Comparison of ENCODE assay signal across 20 cellular contexts in genomic region chr12:131801254-131801866, GRCh38. TPM values are rescaled to one million over a fixed set of nuclear protein-coding genes. Genes with fewer than 3 reads are reported as not detected.
A peak's percentile ranks its signal among the peaks of the same experiment; 100 is the strongest.
DNase-seq lines count a peak whose midpoint lies in the region; ATAC-seq, FAIRE-seq and TF ChIP-seq lines count a peak whose summit lies in the region.
"Had no signal": no experiment of that assay in that cellular context is flagged by ENCODE, and none has a peak within 500 bp of the region (broad histone marks: within the 10 kb centered on the region; RNA-seq: fewer than 3 reads in every experiment).

No MANE protein-coding gene starts in this region.

- no peak for TF ChIP-seq CTCF in K562 (IDR thresholded peaks at IDR 0.05 in 2 of 3, conservative IDR thresholded peaks at IDR 0.05 in 1 of 3; ENCODE audit: insufficient read depth in 2 of 3, low read depth in 1 of 3, low read length in 3 of 3)

- no peak for TF ChIP-seq RAD21 in K562 (CRISPR knock-in tag; conservative IDR thresholded peaks at IDR 0.05 in 1 of 2, IDR thresholded peaks at IDR 0.05 in 1 of 2)

- no peaks in the 10 kb centered on the region for H3K27me3 ChIP-seq in BLaER1 treated with 17β-estradiol and CSF1 and Interleukin-3, amounts not matched to agents 10 nM and 100 nM
- no peaks in the 10 kb centered on the region for H3K27me3 ChIP-seq in K562 (ENCODE audit: control insufficient read depth in 2 of 2, insufficient read depth in 2 of 2, low read length in 2 of 2)
- H3K27me3 ChIP-seq: BE2C had no signal

- peaks cover 4% of the 10 kb centered on the region for H3K9me1 ChIP-seq in K562 (ENCODE audit: control insufficient read depth, insufficient read depth, low read length)

- BruUV-seq in K562 (replicated peaks; lab: Mats Ljungman, UMichigan): no TSS peak

- in situ Hi-C loops in K562 (cut with MboI): no loop called here

- peak; percentile 13 for FAIRE-seq in HTR-8/SVneo (lab: Jason Lieb, UNC)
- no peak for FAIRE-seq in K562 (lab: Jason Lieb, UNC)
- FAIRE-seq: A204.1, GM12878, GM19239, H54 had no signal

- no peaks in the 10 kb centered on the region for H3K79me2 ChIP-seq in K562 (ENCODE audit: control insufficient read depth, insufficient read depth, low read length)

- no peak overlapping the region for H3K4me3 ChIP-seq in BLaER1 treated with 17β-estradiol and CSF1 and Interleukin-3, amounts not matched to agents 10 nM and 100 nM
- no peak overlapping the region for H3K4me3 ChIP-seq in K562
- H3K4me3 ChIP-seq: GM12878, GM23248 had no signal

- intact Hi-C loops in K562 (cut with micrococcal nuclease): no loop called here

- TF ChIP-seq POLR2A in K562 (conservative IDR thresholded peaks at IDR 0.05): no peak

- peaks cover 31 to 81% (median 76%) of the 10 kb centered on the region in 10 experiments for H3K4me1 ChIP-seq in BLaER1 treated with 17β-estradiol and CSF1 and Interleukin-3, amounts not matched to agents 10 nM and 100 nM
- peaks cover 3 to 7% of the 10 kb centered on the region in 2 experiments; a peak in 4 of 5 replicates for H3K4me1 ChIP-seq in K562 (replicated peaks in 1 of 2; ENCODE audit: control insufficient read depth in 2 of 2, insufficient read depth in 2 of 2, low read length in 2 of 2)
- H3K4me1 ChIP-seq: BE2C had no signal

- CTCF ChIA-PET in K562 (lab: Yijun Ruan, JAX; ENCODE audit: low intra/inter-chr PET ratio): no interaction called here

- H4K20me1 ChIP-seq in BLaER1 treated with 17β-estradiol and CSF1 and Interleukin-3, amounts not matched to agents 10 nM and 100 nM: peaks cover 0 to 42% (median 17%) of the 10 kb centered on the region in 11 experiments; a peak in 10 of 22 replicates
- no peaks in the 10 kb centered on the region for H4K20me1 ChIP-seq in K562 (replicated peaks; ENCODE audit: control insufficient read depth, insufficient read depth, low read length)

- peaks cover 0 to 6% (median 0%) of the 10 kb centered on the region in 11 experiments; a peak in 2 of 22 replicates for H3K9me3 ChIP-seq in BLaER1 treated with 17β-estradiol and CSF1 and Interleukin-3, amounts not matched to agents 10 nM and 100 nM (replicated peaks in 1 of 11)
- no peaks in the 10 kb centered on the region for H3K9me3 ChIP-seq in K562 (replicated peaks; ENCODE audit: control insufficient read depth, insufficient read depth, low read depth, low read length)
- H3K9me3 ChIP-seq: BE2C had no signal

- no peak overlapping the region for H2AFZ ChIP-seq in K562 (ENCODE audit: low read depth, low read length)
- H2AFZ ChIP-seq: GM23248 had no signal

- H3K4me2 ChIP-seq in BLaER1 treated with 17β-estradiol and CSF1 and Interleukin-3, amounts not matched to agents 10 nM and 100 nM: peak overlapping the region in 8 of 11 experiments; percentile 79 to 95 (median 92); a peak in 16 of 22 replicates
- H3K4me2 ChIP-seq in K562 (ENCODE audit: insufficient read depth, low read length): no peak overlapping the region
- H3K4me2 ChIP-seq: KMS-11 had no signal

- H3K36me3 ChIP-seq in BLaER1 treated with 17β-estradiol and CSF1 and Interleukin-3, amounts not matched to agents 10 nM and 100 nM: peaks cover 35 to 53% (median 46%) of the 10 kb centered on the region in 11 experiments
- peaks cover 54% of the 10 kb centered on the region for H3K36me3 ChIP-seq in K562 (ENCODE audit: control insufficient read depth, insufficient read depth, low read length)

- peak overlapping the region in 8 of 11 experiments; percentile 31 to 83 (median 69); a peak in 15 of 22 replicates for H3K27ac ChIP-seq in BLaER1 treated with 17β-estradiol and CSF1 and Interleukin-3, amounts not matched to agents 10 nM and 100 nM
- H3K27ac ChIP-seq in K562 (ENCODE audit: extremely low read depth, low read depth, low read length): no peak overlapping the region
- H3K27ac ChIP-seq: GM23248, HL-60, KMS-11 had no signal

- no peak for TF ChIP-seq EP300 in K562 (IDR thresholded peaks at IDR 0.05; ENCODE audit: low read length)

- POLR2A ChIA-PET in K562 (lab: Yijun Ruan, JAX): no interaction called here

- no peak for ATAC-seq in K562
- ATAC-seq in GM18502 (IDR thresholded peaks at IDR 0.05; ENCODE audit: poor library complexity, unreplicated experiment): no peak
- ATAC-seq: GM12878 had no signal

- no peak for DNase-seq in HTR-8/SVneo (ENCODE audit: insufficient read length, low spot score)
- no peak for DNase-seq in K562 (ENCODE audit: extremely low read depth in 1 of 4, low spot score in 3 of 4)
- no peak for DNase-seq in T1000 (lab: John Stamatoyannopoulos, UW)
- DNase-seq in retina: no peak
- DNase-seq: ACHN; BE2C; Calu3; CD4-positive, alpha-beta memory T cell; DND-41; EL; GM23248; HCEC 1CT had no signal

- H3K9ac ChIP-seq in BLaER1 treated with 17β-estradiol and CSF1 and Interleukin-3, amounts not matched to agents 10 nM and 100 nM: peak overlapping the region in 5 of 11 experiments; percentile 42 to 75 (median 56); a peak in 8 of 22 replicates
- H3K9ac ChIP-seq in K562 (ENCODE audit: insufficient read depth in 1 of 2, low read depth in 2 of 2, low read length in 2 of 2): no peak overlapping the region
- H3K9ac ChIP-seq: GM23248, KMS-11 had no signal

- 91% methylated on average over 19 of the region's 35 CpGs for WGBS in K562 (ENCODE audit: insufficient coverage, low coverage, missing lambda C conversion rate)

TF ChIP-seq in K562, 482 proteins besides CTCF, POLR2A, EP300 and RAD21 (continues in another document):
- TF ChIP-seq FIP1L1 (IDR thresholded peaks at IDR 0.05; ENCODE audit: low read depth, low read length, poor library complexity, severe bottlenecking) (peak; percentile 77), IRF1 (CRISPR knock-in tag; IDR thresholded peaks at IDR 0.05; ENCODE audit: borderline replicate concordance) (no peak), ZNF146 (CRISPR knock-in tag; IDR thresholded peaks at IDR 0.05; ENCODE audit: unreplicated experiment) (no peak), NCOA1 (IDR thresholded peaks at IDR 0.05; ENCODE audit: low read depth) (no peak), ZBTB9 (CRISPR knock-in tag; IDR thresholded peaks at IDR 0.05) (0 out of 2 replicates have a peak, but pooled peaks have one; percentile 59), ZNF583 (CRISPR knock-in tag; IDR thresholded peaks at IDR 0.05) (no peak)

RNA-seq across cellular contexts. Expression of gene MMP17, which starts 26.8 kb away (rescaled TPM):
- 65.7 and 167 TPM in 2 replicates for total RNA-seq in K562 (2011; cell fraction: chromatin; rRNA removed; ENCODE audit: low replicate concordance)
- 84.0 and 92.2 TPM in 2 replicates for total RNA-seq in K562 (2011; cell fraction: nucleolus; rRNA removed)
- total RNA-seq in K562 (2011; cell fraction: nucleoplasm; rRNA removed): 68.9 and 73.7 TPM in 2 replicates
- total RNA-seq in K562 (2014; rRNA removed) (12.7 and 17.5 TPM in 2 replicates), K562 (2014; rRNA removed; fragmentation: Illumina TruSeq; extraction: Trizol) (0.93 and 1.1 TPM in 2 replicates), K562 (2015; rRNA removed; fragmentation: Illumina TruSeq; extraction: Trizol) (4.0 and 4.6 TPM in 2 replicates), K562 (2021) (18.0 and 20.1 TPM in 2 replicates)
- polyA plus RNA-seq in K562 (2011; rRNA removed) (17.1 and 57.8 TPM in 2 replicates), K562 (2014; fragmentation: Illumina TruSeq; extraction: Trizol) (5.0 and 11.6 TPM in 2 replicates), K562 (2014; fragmentation: Nextera tagmentation; extraction: Ambion mirVana) (not detected), K562 (2014; rRNA removed) (21.2 and 24.1 TPM in 2 replicates)
- 29.3 and 39.3 TPM in 2 replicates for polyA plus RNA-seq in K562 (2011; cell fraction: cytosol; rRNA removed)
- 170 and 193 TPM in 2 replicates for polyA plus RNA-seq in K562 (2011; cell fraction: nucleus; rRNA removed)
- 17.2 and 26.5 TPM in 2 replicates for polyA plus RNA-seq in K562 (2012)
- polyA minus RNA-seq in K562 (2011; rRNA and poly(A)+ RNA removed): 4.9 and 7.1 TPM in 2 replicates
- polyA minus RNA-seq in K562 (2011; cell fraction: cytosol; rRNA and poly(A)+ RNA removed): 13.5 and 30.6 TPM in 2 replicates
- polyA minus RNA-seq in K562 (2011; cell fraction: nucleus; rRNA and poly(A)+ RNA removed): 25.7 and 56.9 TPM in 2 replicates
- polyA plus RNA-seq: CD4-positive, alpha-beta memory T cell had no signal
